In genomic region chr18:50658601-50659000, GRCh38 we compare ENCODE assay signal across 15 cellular contexts.
A peak's percentile ranks its signal among the peaks of the same experiment; 100 is the strongest.
DNase-seq lines count a peak whose midpoint lies in the region; ATAC-seq and TF ChIP-seq lines count a peak whose summit lies in the region.
"Had no signal": no experiment of that assay in that cellular context is flagged by ENCODE, and none has a peak within 500 bp of the region (broad histone marks: within the 10 kb centered on the region; RNA-seq: fewer than 3 reads in every experiment).

No MANE protein-coding gene starts in this region.

- H3K4me3 ChIP-seq in gastroesophageal sphincter (no peak overlapping the region), parathyroid adenoma (ENCODE audit: low read depth, low read length) (no peak overlapping the region), thyroid gland (replicated peaks in 1 of 3) (no peak overlapping the region)

- H3K27me3 ChIP-seq in gastroesophageal sphincter (no peaks in the 10 kb centered on the region), parathyroid adenoma (ENCODE audit: control insufficient read depth, insufficient read depth, low read length) (no peaks in the 10 kb centered on the region), thyroid gland (no peaks in the 10 kb centered on the region)

- H3K4me2 ChIP-seq in parathyroid adenoma (ENCODE audit: low read length), result no peak overlapping the region
- H3K4me2 ChIP-seq: KMS-11 had no signal

- ATAC-seq in left ventricle myocardium superior (no peak), gastroesophageal sphincter (no peak)

- TF ChIP-seq EP300 in gastroesophageal sphincter (IDR thresholded peaks at IDR 0.05), result no peak

- TF ChIP-seq POLR2A in gastroesophageal sphincter (IDR thresholded peaks at IDR 0.05) (no peak), thyroid gland (IDR thresholded peaks at IDR 0.05) (no peak)

- no peak for TF ChIP-seq CTCF in gastroesophageal sphincter (IDR thresholded peaks at IDR 0.05)
- no peak for TF ChIP-seq CTCF in parathyroid adenoma (IDR thresholded peaks at IDR 0.05)
- no peak for TF ChIP-seq CTCF in thyroid gland (IDR thresholded peaks at IDR 0.05)
- TF ChIP-seq CTCF in RWPE1 (conservative IDR thresholded peaks at IDR 0.05; ENCODE audit: low read depth), result no peak

- intact Hi-C loops in cardiac septum (cut with DNase I), result loop anchor here (5.0 kb wide), 1 partner anchor 96 kb away; the partner anchor contains the start of gene MAPK4
- intact Hi-C loops in left ventricle myocardium superior (cut with micrococcal nuclease), result no loop called here
- intact Hi-C loops in thyroid gland (cut with DNase I), result no loop called here

- H3K9me3 ChIP-seq in gastroesophageal sphincter (peaks cover 0 to 8% (median 0%) of the 10 kb centered on the region in 3 donors), parathyroid adenoma (ENCODE audit: control insufficient read depth, low read length) (no peaks in the 10 kb centered on the region), thyroid gland (no peaks in the 10 kb centered on the region)

- POLR2A ChIA-PET in RWPE1 (lab: Yijun Ruan, JAX; ENCODE audit: low non-redundant PET), result no interaction called here

- WGBS in gastroesophageal sphincter (ENCODE audit: low coverage in 1 of 2), 2 donors, result 90 to 93% methylated on average over 3 to 4 of the region's 5 CpGs
- 82 to 97% methylated on average over 5 of the region's 5 CpGs for WGBS in thyroid gland, 2 donors

- CTCF ChIA-PET in RWPE1 (lab: Yijun Ruan, JAX), result no interaction called here

- no peaks in the 10 kb centered on the region for H3K36me3 ChIP-seq in gastroesophageal sphincter
- H3K36me3 ChIP-seq in parathyroid adenoma (ENCODE audit: control insufficient read depth, insufficient read depth, low read length), result no peaks in the 10 kb centered on the region
- H3K36me3 ChIP-seq in thyroid gland, result no peaks in the 10 kb centered on the region

- H3K4me1 ChIP-seq in gastroesophageal sphincter (peaks cover 3 to 55% (median 15%) of the 10 kb centered on the region in 3 donors), parathyroid adenoma (peaks cover 73% of the 10 kb centered on the region), thyroid gland (peaks cover 36% of the 10 kb centered on the region in 2 donors)

- no peak overlapping the region for H3K9ac ChIP-seq in parathyroid adenoma
- H3K9ac ChIP-seq: KMS-11 had no signal

- peaks cover 3% of the 10 kb centered on the region for H3K79me2 ChIP-seq in parathyroid adenoma

- H2AFZ ChIP-seq in parathyroid adenoma, result no peak overlapping the region

- peak overlapping the region; percentile 56 to 84 (median 80) for H3K27ac ChIP-seq in gastroesophageal sphincter
- H3K27ac ChIP-seq in parathyroid adenoma, result peak overlapping the region; percentile 84
- peak overlapping the region in 2 of 3 donors; percentile 48 to 64 for H3K27ac ChIP-seq in thyroid gland
- H3K27ac ChIP-seq in RWPE1, result no peak overlapping the region
- H3K27ac ChIP-seq: HL-60, KMS-11 had no signal

- DNase-seq in cardiac septum (ENCODE audit: low spot score) (peak; percentile 64), left ventricle myocardium superior (no peak), thyroid gland (no peak), GF-D8 (lab: John Stamatoyannopoulos, UW) (no peak), NCI-H1436 (lab: John Stamatoyannopoulos, UW) (no peak), RWPE1 (ENCODE audit: low spot score) (no peak)
- DNase-seq: DMS79, H9, NCI-H1417, NCI-H187 treated with DMSO at 0.1 percent for 48 hours, NCI-H345 had no signal
